ENCODE assay signal across 9 cellular contexts in genomic region chr1:208131631-208132286, GRCh38.
DNase-seq lines count a peak whose midpoint lies in the region; ATAC-seq and TF ChIP-seq lines count a peak whose summit lies in the region.
"Had no signal": no experiment of that assay in that cellular context is flagged by ENCODE, and none has a peak within 500 bp of the region (broad histone marks: within the 10 kb centered on the region; RNA-seq: fewer than 3 reads in every experiment).

No MANE protein-coding gene starts in this region.

- H4K20me1 ChIP-seq in osteoblast (ENCODE audit: insufficient read depth, low read length), result no peaks in the 10 kb centered on the region
- H4K20me1 ChIP-seq in Karpas-422 (ENCODE audit: insufficient read depth, low read depth, low read length), result no peaks in the 10 kb centered on the region

- H3K4me1 ChIP-seq in osteoblast (ENCODE audit: insufficient read depth, low read length) (no peaks in the 10 kb centered on the region), Karpas-422 (ENCODE audit: low read length) (no peaks in the 10 kb centered on the region)

- H3K4me2 ChIP-seq in osteoblast (ENCODE audit: insufficient read depth, low read length), result no peak overlapping the region
- no peak overlapping the region for H3K4me2 ChIP-seq in Karpas-422 (ENCODE audit: low read depth, low read length, poor library complexity, severe bottlenecking)

- H3K9ac ChIP-seq in Karpas-422 (ENCODE audit: low read length), result no peak overlapping the region

- no peak overlapping the region for H3K27ac Mint-ChIP-seq in nephron progenitor cell

- TF ChIP-seq CTCF in RWPE1 (conservative IDR thresholded peaks at IDR 0.05; ENCODE audit: low read depth), result no peak
- TF ChIP-seq CTCF in nephron progenitor cell (IDR thresholded peaks at IDR 0.05), result no peak
- TF ChIP-seq CTCF in osteoblast (IDR thresholded peaks at IDR 0.05; ENCODE audit: extremely low read depth, low read depth, low read length), result no peak

- no peaks in the 10 kb centered on the region for H3K36me3 Mint-ChIP-seq in nephron progenitor cell (ENCODE audit: low read depth)

- ATAC-seq in GM19372 (IDR thresholded peaks at IDR 0.05; ENCODE audit: low read depth, unreplicated experiment) (peak; percentile 28), HG02759 (IDR thresholded peaks at IDR 0.05; ENCODE audit: unreplicated experiment) (peak; percentile 42)

- H3K79me2 ChIP-seq in osteoblast (ENCODE audit: insufficient read depth, low read length) (no peaks in the 10 kb centered on the region), Karpas-422 (ENCODE audit: low read length) (no peaks in the 10 kb centered on the region)

- H3K4me3 Mint-ChIP-seq in nephron progenitor cell, result peak overlapping the region; percentile 57

- H3K27ac ChIP-seq in RWPE1, result peak overlapping the region; percentile 55
- H3K27ac ChIP-seq in osteoblast (ENCODE audit: low read depth, low read length), result no peak overlapping the region
- no peak overlapping the region for H3K27ac ChIP-seq in Karpas-422 (ENCODE audit: low read length)

- H3K9me3 Mint-ChIP-seq in nephron progenitor cell, result no peaks in the 10 kb centered on the region

- peaks cover 19% of the 10 kb centered on the region for H3K27me3 Mint-ChIP-seq in nephron progenitor cell (ENCODE audit: low read depth, poor library complexity)

- no peaks in the 10 kb centered on the region for H3K9me3 ChIP-seq in osteoblast (ENCODE audit: low read depth, low read length)
- H3K9me3 ChIP-seq in Karpas-422 (ENCODE audit: low read length), result no peaks in the 10 kb centered on the region
- H3K9me3 ChIP-seq: esophagus squamous epithelium had no signal

- H3K4me3 ChIP-seq in osteoblast (ENCODE audit: insufficient read depth, low read length), result no peak overlapping the region
- H3K4me3 ChIP-seq in Karpas-422 (ENCODE audit: low read length), result no peak overlapping the region
- H3K4me3 ChIP-seq: esophagus squamous epithelium had no signal

- H3K36me3 ChIP-seq in osteoblast (ENCODE audit: insufficient read depth, low read length), result no peaks in the 10 kb centered on the region
- no peaks in the 10 kb centered on the region for H3K36me3 ChIP-seq in Karpas-422 (ENCODE audit: insufficient read depth, low read length)

- no peak overlapping the region for H2AFZ ChIP-seq in osteoblast (ENCODE audit: low read length)
- H2AFZ ChIP-seq in Karpas-422 (ENCODE audit: low read length), result no peak overlapping the region

- no peaks in the 10 kb centered on the region for H3K9me2 ChIP-seq in Karpas-422 (replicated peaks; ENCODE audit: insufficient read depth, low read length)

- DNase-seq in RWPE1 (ENCODE audit: low spot score) (no peak), nephron progenitor cell (no peak), osteoblast (ENCODE audit: insufficient read length, low spot score, missing footprints) (no peak), GM19240 (ENCODE audit: insufficient read length, low spot score) (no peak), Karpas-422 (no peak), NCI-H1436 treated with DMSO at 0.1 percent for 48 hours (lab: John Stamatoyannopoulos, UW) (no peak)

- peaks cover 81% of the 10 kb centered on the region for H3K4me1 Mint-ChIP-seq in nephron progenitor cell

- H3K27me3 ChIP-seq in osteoblast (ENCODE audit: insufficient read depth, low read length) (no peaks in the 10 kb centered on the region), Karpas-422 (ENCODE audit: low read length) (no peaks in the 10 kb centered on the region)
- H3K27me3 ChIP-seq: esophagus squamous epithelium had no signal

- CTCF ChIA-PET in RWPE1 (lab: Yijun Ruan, JAX), result interaction anchor here (0.6 to 2.0 kb wide), 15 partner anchors 11 to 1252 kb away, joined by 3 to 15 read pairs (median 4); partner anchors contain the start of gene PLXNA2

- POLR2A ChIA-PET in RWPE1 (lab: Yijun Ruan, JAX; ENCODE audit: low non-redundant PET), result no interaction called here
